ENCODE assay signal across 11 cellular contexts in genomic region chr3:127787071-127787490, GRCh38. TPM values are rescaled to one million over a fixed set of nuclear protein-coding genes. Genes with fewer than 3 reads are reported as not detected.
DNase-seq lines count a peak whose midpoint lies in the region; ATAC-seq and TF ChIP-seq lines count a peak whose summit lies in the region.
"Had no signal": no experiment of that assay in that cellular context is flagged by ENCODE, and none has a peak within 500 bp of the region (broad histone marks: within the 10 kb centered on the region; RNA-seq: fewer than 3 reads in every experiment).

No MANE protein-coding gene starts in this region.

- ATAC-seq in gastroesophageal sphincter, result peak; percentile 55
- ATAC-seq in upper lobe of left lung (ENCODE audit: low FRiP score in 2 of 2), result peak in 1 of 2 donors; percentile 30
- no peak for ATAC-seq in GM19328 (IDR thresholded peaks at IDR 0.05; ENCODE audit: unreplicated experiment)
- ATAC-seq: activated CD4-positive, CD25-positive, alpha-beta regulatory T cell treated with anti-CD3 and anti-CD28 coated beads, Interleukin-2, amount 50 U/mL, for 24 hours had no signal

- H3K4me3 ChIP-seq in gastroesophageal sphincter, result peak overlapping the region in 1 of 2 donors; percentile 15
- H3K4me3 ChIP-seq in muscle layer of duodenum (ENCODE audit: low read depth in 1 of 2, low read length in 2 of 2), result peak overlapping the region in 1 of 2 donors; percentile 14
- H3K4me3 ChIP-seq in upper lobe of left lung, result no peak overlapping the region
- H3K4me3 ChIP-seq: smooth muscle cell had no signal

- no peak for TF ChIP-seq EP300 in gastroesophageal sphincter (IDR thresholded peaks at IDR 0.05)
- TF ChIP-seq EP300 in upper lobe of left lung (IDR thresholded peaks at IDR 0.05), result no peak

- TF ChIP-seq CTCF in gastroesophageal sphincter (IDR thresholded peaks at IDR 0.05), result no peak
- TF ChIP-seq CTCF in upper lobe of left lung (IDR thresholded peaks at IDR 0.05), result no peak

- peak overlapping the region; percentile 58 to 88 (median 84) for H3K27ac ChIP-seq in gastroesophageal sphincter
- H3K27ac ChIP-seq in muscle layer of duodenum (ENCODE audit: low read length), result peak overlapping the region; percentile 64
- H3K27ac ChIP-seq in upper lobe of left lung, result peak overlapping the region in 3 of 4 donors; percentile 67 to 69 (median 68)
- H3K27ac ChIP-seq: 22Rv1 had no signal

- DNase-seq in DMS 273 (lab: John Stamatoyannopoulos, UW; ENCODE audit: unreplicated experiment), result peak; percentile 58
- no peak for DNase-seq in DMS 273 treated with DMSO at 0.1 percent for 48 hours (lab: John Stamatoyannopoulos, UW)
- DNase-seq in upper lobe of left lung, result no peak
- no peak for DNase-seq in stimulated activated CD4-positive, alpha-beta T cell treated with anti-CD3 and anti-CD28 coated beads, Interleukin-1b, Interleukin-23, amount 100 ng/mL, for 48 hours
- no peak for DNase-seq in NCI-H2107 (lab: John Stamatoyannopoulos, UW)

- TF ChIP-seq POLR2A in gastroesophageal sphincter (IDR thresholded peaks at IDR 0.05), result no peak
- no peak for TF ChIP-seq POLR2A in upper lobe of left lung (IDR thresholded peaks at IDR 0.05)

- H3K9me3 ChIP-seq in gastroesophageal sphincter, result no peaks in the 10 kb centered on the region
- no peaks in the 10 kb centered on the region for H3K9me3 ChIP-seq in muscle layer of duodenum (ENCODE audit: control insufficient read depth in 1 of 2, low read length in 2 of 2)
- H3K9me3 ChIP-seq in upper lobe of left lung, result no peaks in the 10 kb centered on the region

- H3K36me3 ChIP-seq in gastroesophageal sphincter, result no peaks in the 10 kb centered on the region
- H3K36me3 ChIP-seq in muscle layer of duodenum (ENCODE audit: control insufficient read depth in 1 of 2, insufficient read depth in 2 of 2, low read length in 2 of 2), result no peaks in the 10 kb centered on the region
- no peaks in the 10 kb centered on the region for H3K36me3 ChIP-seq in upper lobe of left lung

- 7 to 30% methylated on average over 3 of the region's 9 CpGs for WGBS in gastroesophageal sphincter (ENCODE audit: low coverage in 1 of 2), 2 donors
- 77 to 88% methylated on average over 6 to 9 of the region's 9 CpGs for WGBS in upper lobe of left lung, 2 donors

- H3K4me1 ChIP-seq in gastroesophageal sphincter (peaks cover 8 to 89% (median 58%) of the 10 kb centered on the region in 3 donors), muscle layer of duodenum (ENCODE audit: control insufficient read depth in 1 of 2, insufficient read depth in 2 of 2, low read length in 2 of 2) (peaks cover 49 to 60% of the 10 kb centered on the region in 2 donors), upper lobe of left lung (peaks cover 32 to 52% (median 47%) of the 10 kb centered on the region in 4 donors)

- H3K27me3 ChIP-seq in gastroesophageal sphincter (no peaks in the 10 kb centered on the region), muscle layer of duodenum (ENCODE audit: low read depth, low read length) (no peaks in the 10 kb centered on the region), upper lobe of left lung (no peaks in the 10 kb centered on the region)

RNA-seq across cellular contexts. Expression of gene MGLL, which starts 35.2 kb away (rescaled TPM):
- total RNA-seq in gastroesophageal sphincter (100 to 1,000 TPM in 1 of 4 donors, 10 to 100 TPM in 3; 39.2 to 171 (median 55.8) TPM), upper lobe of left lung (100 to 1,000 TPM; 128 to 253 (median 190) TPM)
